ENCODE assay signal across 1 cellular context in genomic region chr3:129316121-129317013, GRCh38.
TF ChIP-seq lines count a peak whose summit lies in the region.

No MANE protein-coding gene starts in this region.

TF ChIP-seq in HepG2, 621 proteins besides CTCF, POLR2A, EP300 and RAD21 (continued from another document and continues in another):
- TF ChIP-seq ZNF264 (CRISPR knock-in tag; IDR thresholded peaks at IDR 0.05) (peak; percentile 56; the same call in 1 of the 2 replicates), CREB1 (IDR thresholded peaks at IDR 0.05) (no peak), CREB1 (CRISPR knock-in tag; IDR thresholded peaks at IDR 0.05) (no peak), NAIF1 (CRISPR knock-in tag; IDR thresholded peaks at IDR 0.05; ENCODE audit: borderline replicate concordance) (peak; percentile 49; the same call in 1 of the 2 replicates), ZFP91 (CRISPR knock-in tag; IDR thresholded peaks at IDR 0.05; ENCODE audit: borderline replicate concordance) (peak; percentile 71; the same call in 1 of the 2 replicates), HNRNPL (IDR thresholded peaks at IDR 0.05; ENCODE audit: low read depth, low read length) (peak; percentile 71; the same call in 1 of the 2 replicates), SIN3A (IDR thresholded peaks at IDR 0.05; ENCODE audit: borderline replicate concordance, low read depth, low read length) (peak; percentile 59; the same call in 1 of the 2 replicates), KLF11 (CRISPR knock-in tag; IDR thresholded peaks at IDR 0.05) (peak; percentile 29; the same call in 1 of the 2 replicates), MAX (IDR thresholded peaks at IDR 0.05) (peak; percentile 70), ZFY (CRISPR knock-in tag; IDR thresholded peaks at IDR 0.05) (peak; percentile 85), ZNF12 (CRISPR knock-in tag; IDR thresholded peaks at IDR 0.05) (peak; percentile 13; the same call in 1 of the 2 replicates), DRAP1 (CRISPR knock-in tag; IDR thresholded peaks at IDR 0.05) (peak; percentile 83), MED13 (CRISPR knock-in tag; IDR thresholded peaks at IDR 0.05) (peak; percentile 76; the same call in 1 of the 2 replicates), ZBTB39 (CRISPR knock-in tag; IDR thresholded peaks at IDR 0.05) (no peak), ZSCAN22 (CRISPR knock-in tag; IDR thresholded peaks at IDR 0.05) (no peak), ZBTB8A (CRISPR knock-in tag; IDR thresholded peaks at IDR 0.05; ENCODE audit: borderline replicate concordance, low read depth) (peak; percentile 49; the same call in 1 of the 2 replicates), UBTF (CRISPR knock-in tag; IDR thresholded peaks at IDR 0.05) (peak; percentile 84), AGO1 (IDR thresholded peaks at IDR 0.05; ENCODE audit: low read depth, low read length, poor library complexity, severe bottlenecking) (no peak), ZNF317 (CRISPR knock-in tag; IDR thresholded peaks at IDR 0.05) (peak; percentile 37; the same call in 1 of the 2 replicates), ZNF646 (CRISPR knock-in tag; IDR thresholded peaks at IDR 0.05) (no peak), HNRNPLL (IDR thresholded peaks at IDR 0.05; ENCODE audit: low read depth, low read length, poor library complexity, severe bottlenecking) (peak; percentile 91), MYC (CRISPR knock-in tag; IDR thresholded peaks at IDR 0.05; ENCODE audit: borderline replicate concordance) (peak; percentile 66; the same call in 1 of the 2 replicates), GMEB1 (CRISPR knock-in tag; IDR thresholded peaks at IDR 0.05; ENCODE audit: borderline replicate concordance) (peak; percentile 53; the same call in 1 of the 2 replicates), STAT6 (CRISPR knock-in tag; IDR thresholded peaks at IDR 0.05; ENCODE audit: borderline replicate concordance) (no peak; the same call in 1 of the 2 replicates), ZSCAN20 (CRISPR knock-in tag; IDR thresholded peaks at IDR 0.05; ENCODE audit: borderline replicate concordance) (peak; percentile 79; the same call in 1 of the 2 replicates), ZNF337 (CRISPR knock-in tag; IDR thresholded peaks at IDR 0.05; ENCODE audit: borderline replicate concordance, low read depth) (peak; percentile 26; the same call in 1 of the 2 replicates), ZFP36 (IDR thresholded peaks at IDR 0.05; ENCODE audit: borderline replicate concordance, low read depth, low read length, partially characterized antibody) (no peak), HMGXB4 (CRISPR knock-in tag; IDR thresholded peaks at IDR 0.05; ENCODE audit: borderline replicate concordance in 1 of 2, low read depth in 1 of 2) (peak; percentile 86 to 92), STAT5B (CRISPR knock-in tag; IDR thresholded peaks at IDR 0.05) (0 out of 2 replicates have a peak, but pooled peaks have one; percentile 36), ZNF333 (CRISPR knock-in tag; IDR thresholded peaks at IDR 0.05; ENCODE audit: borderline replicate concordance) (0 out of 2 replicates have a peak, but pooled peaks have one; percentile 50), IRF9 (CRISPR knock-in tag; IDR thresholded peaks at IDR 0.05; ENCODE audit: borderline replicate concordance) (peak; percentile 83; the same call in 1 of the 2 replicates)
